1 cellular context compared by ENCODE assay signal in the genomic region with DNA sequence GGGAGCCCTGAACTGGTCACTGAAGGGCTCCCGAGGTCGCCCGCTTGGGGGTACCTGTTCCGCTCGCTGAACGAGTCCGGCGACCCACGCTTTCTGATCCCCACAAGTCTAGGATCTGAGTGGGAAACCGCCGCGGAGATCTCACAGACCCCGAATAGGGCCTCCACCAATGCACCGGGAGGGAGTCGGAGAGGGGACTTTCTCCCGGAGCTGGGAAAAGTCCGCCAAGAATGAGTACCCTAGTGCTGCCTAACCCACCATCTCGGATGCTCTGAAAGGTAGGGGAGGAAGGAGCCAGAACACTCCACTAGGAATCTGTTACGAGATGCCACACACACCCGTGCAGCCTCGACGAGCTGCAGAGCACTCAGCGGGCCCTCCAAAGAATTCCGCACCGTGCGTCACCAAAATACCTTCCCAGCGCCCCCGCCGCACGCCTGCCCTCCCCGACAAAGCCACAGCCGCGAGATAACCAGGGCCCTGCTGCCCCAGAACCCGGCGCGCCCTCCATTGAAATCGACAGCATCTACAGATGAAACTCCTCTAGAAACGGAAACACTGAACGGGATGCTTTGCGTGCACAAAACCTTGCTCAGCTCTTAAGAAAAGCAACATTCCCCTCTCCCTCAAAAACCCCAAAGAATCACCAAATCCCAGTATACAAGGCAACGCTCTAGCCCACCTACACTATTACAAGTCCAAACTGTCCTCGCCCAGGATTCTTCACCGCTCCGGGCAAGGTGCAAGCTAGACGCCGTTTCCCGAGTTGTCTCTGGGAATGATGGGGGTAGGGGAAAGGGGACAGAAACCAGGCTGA.
TF ChIP-seq lines count a peak whose summit lies in the region.

No MANE protein-coding gene starts in this region.

TF ChIP-seq in endothelial cell of umbilical vein, 7 proteins besides CTCF, POLR2A, EP300 and RAD21 (continued from another document):
- TF ChIP-seq, protein P1, sequence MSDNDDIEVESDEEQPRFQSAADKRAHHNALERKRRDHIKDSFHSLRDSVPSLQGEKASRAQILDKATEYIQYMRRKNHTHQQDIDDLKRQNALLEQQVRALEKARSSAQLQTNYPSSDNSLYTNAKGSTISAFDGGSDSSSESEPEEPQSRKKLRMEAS (IDR thresholded peaks at IDR 0.05; ENCODE audit: insufficient read depth, insufficient read length), result no peak
